9 cellular contexts compared by ENCODE assay signal in the genomic region with DNA sequence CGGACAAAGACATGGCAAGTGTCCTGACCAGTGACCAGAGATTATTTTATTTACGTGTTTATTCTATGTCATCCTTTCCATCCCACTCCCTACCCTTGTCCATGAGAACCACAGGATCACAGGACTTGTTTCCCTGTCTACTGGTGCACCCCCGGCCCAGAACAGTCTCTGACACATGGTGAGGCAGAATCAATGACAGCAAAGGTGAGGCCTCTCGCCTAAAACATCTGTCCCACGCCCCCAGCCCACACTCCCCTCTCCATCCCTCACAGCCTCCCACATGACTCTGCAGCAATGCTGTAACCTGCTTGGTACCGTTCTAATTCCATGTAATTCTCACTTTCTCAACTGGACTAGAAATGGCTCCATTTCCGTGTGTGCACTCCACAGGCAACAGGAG.
"Had no signal": no experiment of that assay in that cellular context is flagged by ENCODE, and none has a peak within 500 bp of the region (broad histone marks: within the 10 kb centered on the region; RNA-seq: fewer than 3 reads in every experiment).

No MANE protein-coding gene starts in this region.

- H3K9ac ChIP-seq: GM23248 had no signal

- DNase-seq: GM23248, GOT3, H7, H9, HCEC 1CT, HFFc6 had no signal

- H3K27ac ChIP-seq: GM23248 had no signal

- H3K4me2 ChIP-seq: GM23338 had no signal

- H3K4me3 ChIP-seq: GM23248, GM23338, HAP-1 had no signal

- H3K4me1 ChIP-seq: HAP-1 had no signal

- H2AFZ ChIP-seq: GM23248, GM23338 had no signal

- H3K9me3 ChIP-seq: HAP-1 had no signal

- H3K36me3 ChIP-seq: HAP-1 had no signal

- ATAC-seq: GM23338, HCT116 had no signal
